9 cellular contexts compared by ENCODE assay signal in the genomic region with DNA sequence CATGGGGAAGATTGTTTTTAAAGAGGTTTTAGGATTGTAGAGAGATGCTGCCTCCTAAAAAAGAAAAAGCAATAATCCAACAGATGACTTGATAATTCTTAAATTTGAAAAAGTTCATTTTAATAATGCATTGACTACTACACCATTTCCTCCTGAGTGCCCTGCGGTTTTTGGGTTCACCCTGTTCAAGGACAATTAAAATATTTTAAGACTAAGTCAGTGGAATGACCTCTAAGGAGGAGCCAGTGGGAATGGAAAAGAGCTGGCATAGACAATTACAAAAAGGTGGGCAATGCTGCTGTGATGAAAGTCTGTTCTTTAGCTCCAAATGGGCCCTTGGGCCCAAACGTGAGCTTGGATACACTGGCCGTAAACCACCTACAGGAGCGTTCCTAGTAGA.
"Had no signal": no experiment of that assay in that cellular context is flagged by ENCODE, and none has a peak within 500 bp of the region (broad histone marks: within the 10 kb centered on the region; RNA-seq: fewer than 3 reads in every experiment).

No MANE protein-coding gene starts in this region.

- ATAC-seq: foreskin keratinocyte; stimulated activated memory B cell treated with anti-CD40 and anti-IgM and Interleukin-4, amounts not matched to agents 10 μg/mL and 1 μg/mL and 100 μg/mL, for 72 hours had no signal

- H3K9me3 Mint-ChIP-seq: activated T-cell treated with anti-CD3 and anti-CD28 coated beads, Interleukin-2, amount 50 U/mL, for 24 hours; stimulated activated memory B cell treated with anti-CD40 and anti-IgM and Interleukin-4, amounts not matched to agents 10 μg/mL and 1 μg/mL and 100 μg/mL, for 72 hours had no signal

- DNase-seq: activated CD4-positive, CD25-positive, alpha-beta regulatory T cell; activated effector memory CD4-positive, alpha-beta T cell treated with Interleukin-2 at 50 U/mL for 16 hours; activated T-cell treated with anti-CD3 and anti-CD28 coated beads, Interleukin-2, amount 50 U/mL, for 24 hours; foreskin keratinocyte; retina; T-helper 2 cell; trophoblast cell had no signal

- H3K27ac Mint-ChIP-seq: activated naive CD8-positive, alpha-beta T cell; activated T-cell treated with anti-CD3 and anti-CD28 coated beads, Interleukin-2, amount 50 U/mL, for 24 hours; stimulated activated memory B cell treated with anti-CD40 and anti-IgM and Interleukin-4, amounts not matched to agents 10 μg/mL and 1 μg/mL and 100 μg/mL, for 72 hours had no signal

- H3K27ac ChIP-seq: foreskin keratinocyte had no signal

- H3K36me3 Mint-ChIP-seq: activated naive CD8-positive, alpha-beta T cell; stimulated activated memory B cell treated with anti-CD40 and anti-IgM and Interleukin-4, amounts not matched to agents 10 μg/mL and 1 μg/mL and 100 μg/mL, for 72 hours had no signal

- H3K27me3 Mint-ChIP-seq: stimulated activated memory B cell treated with anti-CD40 and anti-IgM and Interleukin-4, amounts not matched to agents 10 μg/mL and 1 μg/mL and 100 μg/mL, for 72 hours had no signal

- H3K4me3 Mint-ChIP-seq: activated naive CD8-positive, alpha-beta T cell; activated T-cell treated with anti-CD3 and anti-CD28 coated beads, Interleukin-2, amount 50 U/mL, for 24 hours; stimulated activated memory B cell treated with anti-CD40 and anti-IgM and Interleukin-4, amounts not matched to agents 10 μg/mL and 1 μg/mL and 100 μg/mL, for 72 hours had no signal

- H3K4me1 ChIP-seq: foreskin keratinocyte had no signal

- H3K4me1 Mint-ChIP-seq: stimulated activated memory B cell treated with anti-CD40 and anti-IgM and Interleukin-4, amounts not matched to agents 10 μg/mL and 1 μg/mL and 100 μg/mL, for 72 hours had no signal

- H3K27me3 ChIP-seq: foreskin keratinocyte had no signal
